3 cellular contexts compared by ENCODE assay signal in genomic region chr7:135257790-135258189, GRCh38.
TF ChIP-seq lines count a peak whose summit lies in the region.

No MANE protein-coding gene starts in this region.

TF ChIP-seq in A549, 52 proteins besides CTCF, POLR2A, EP300 and RAD21:
- TF ChIP-seq CHD4 (IDR thresholded peaks at IDR 0.05; ENCODE audit: borderline replicate concordance) (no peak), ZFP36 (IDR thresholded peaks at IDR 0.05; ENCODE audit: borderline replicate concordance, partially characterized antibody) (no peak), KDM5A (IDR thresholded peaks at IDR 0.05) (no peak), TFCP2L1 (CRISPR knock-in tag; IDR thresholded peaks at IDR 0.05) (no peak), HMGXB4 (CRISPR knock-in tag; IDR thresholded peaks at IDR 0.05; ENCODE audit: borderline replicate concordance) (no peak)

TF ChIP-seq in HEK293, 187 proteins besides CTCF, POLR2A, EP300 and RAD21:
- peak; percentile 33; the same call in 1 of the 2 replicates for TF ChIP-seq ZIC2 (tag by site-specific recombination; IDR thresholded peaks at IDR 0.05)
- TF ChIP-seq ZNF513 (tag by site-specific recombination; IDR thresholded peaks at IDR 0.05) = no peak
- TF ChIP-seq KLF7 (tag by site-specific recombination; IDR thresholded peaks at IDR 0.05; ENCODE audit: borderline replicate concordance) = no peak

TF ChIP-seq in HepG2, 621 proteins besides CTCF, POLR2A, EP300 and RAD21 (continues in another document):
- no peak for TF ChIP-seq ZSCAN29 (CRISPR knock-in tag; conservative IDR thresholded peaks at IDR 0.05)
- TF ChIP-seq HNF4G (IDR thresholded peaks at IDR 0.05; ENCODE audit: borderline replicate concordance, low read depth, low read length) = peak; percentile 60
- TF ChIP-seq HNF4G (CRISPR knock-in tag; IDR thresholded peaks at IDR 0.05; ENCODE audit: borderline replicate concordance, low read depth) = no peak
- no peak for TF ChIP-seq ZBTB2 (CRISPR knock-in tag; IDR thresholded peaks at IDR 0.05; ENCODE audit: low read depth)
- TF ChIP-seq HNRNPH1 (optimal IDR thresholded peaks at IDR 0.05; ENCODE audit: low read depth, low read length) = no peak
- TF ChIP-seq ZNF564 (CRISPR knock-in tag; IDR thresholded peaks at IDR 0.05) = no peak
- no peak for TF ChIP-seq ZNF17 (CRISPR knock-in tag; IDR thresholded peaks at IDR 0.05)
- peak; percentile 77 for TF ChIP-seq PAXIP1 (CRISPR knock-in tag; conservative IDR thresholded peaks at IDR 0.05)
- no peak for TF ChIP-seq ZNF362 (CRISPR knock-in tag; IDR thresholded peaks at IDR 0.05; ENCODE audit: borderline replicate concordance)
- TF ChIP-seq ZNF263 (CRISPR knock-in tag; IDR thresholded peaks at IDR 0.05) = peak; percentile 96
- no peak for TF ChIP-seq ZNF414 (CRISPR knock-in tag; IDR thresholded peaks at IDR 0.05)
- TF ChIP-seq ZNF503 (CRISPR knock-in tag; IDR thresholded peaks at IDR 0.05) = 0 out of 2 replicates have a peak, but pooled peaks have one; percentile 21
- no peak for TF ChIP-seq ZNF276 (CRISPR knock-in tag; IDR thresholded peaks at IDR 0.05; ENCODE audit: low read depth)
- no peak for TF ChIP-seq HIC2 (CRISPR knock-in tag; IDR thresholded peaks at IDR 0.05; ENCODE audit: low read depth)
- TF ChIP-seq CENPX (CRISPR knock-in tag; IDR thresholded peaks at IDR 0.05) = no peak
- TF ChIP-seq CEBPB (IDR thresholded peaks at IDR 0.05; ENCODE audit: borderline replicate concordance, low read depth, low read length) = no peak
- TF ChIP-seq GLI4 (CRISPR knock-in tag; IDR thresholded peaks at IDR 0.05; ENCODE audit: borderline replicate concordance) = no peak
- TF ChIP-seq NR2F2 (IDR thresholded peaks at IDR 0.05; ENCODE audit: borderline replicate concordance, low read depth) = peak; percentile 47
- no peak for TF ChIP-seq ZNF260 (CRISPR knock-in tag; IDR thresholded peaks at IDR 0.05; ENCODE audit: borderline replicate concordance, low read depth)
- peak; percentile 38; the same call in 1 of the 2 replicates for TF ChIP-seq NR2C2 (CRISPR knock-in tag; IDR thresholded peaks at IDR 0.05; ENCODE audit: borderline replicate concordance)
- peak; percentile 54; the same call in 1 of the 2 replicates for TF ChIP-seq SOX5 (CRISPR knock-in tag; IDR thresholded peaks at IDR 0.05; ENCODE audit: borderline replicate concordance)
- TF ChIP-seq FOXK2 (IDR thresholded peaks at IDR 0.05) = no peak
- TF ChIP-seq ZNF124 (CRISPR knock-in tag; IDR thresholded peaks at IDR 0.05) = no peak
- 0 out of 2 replicates have a peak, but pooled peaks have one; percentile 49 for TF ChIP-seq SMAD3 (CRISPR knock-in tag; IDR thresholded peaks at IDR 0.05)
- TF ChIP-seq ZNF33A (CRISPR knock-in tag; IDR thresholded peaks at IDR 0.05; ENCODE audit: borderline replicate concordance) = no peak
- peak; percentile 57; the same call in 1 of the 2 replicates for TF ChIP-seq THAP11 (CRISPR knock-in tag; IDR thresholded peaks at IDR 0.05)
- TF ChIP-seq ZUFSP (CRISPR knock-in tag; IDR thresholded peaks at IDR 0.05; ENCODE audit: borderline replicate concordance) = no peak
- 0 out of 2 replicates have a peak, but pooled peaks have one; percentile 28 for TF ChIP-seq ZNF710 (CRISPR knock-in tag; IDR thresholded peaks at IDR 0.05; ENCODE audit: borderline replicate concordance)
- no peak for TF ChIP-seq ZMAT3 (CRISPR knock-in tag; conservative IDR thresholded peaks at IDR 0.05)
- no peak for TF ChIP-seq ZNF337 (CRISPR knock-in tag; IDR thresholded peaks at IDR 0.05; ENCODE audit: borderline replicate concordance, low read depth)
- TF ChIP-seq ZNF556 (CRISPR knock-in tag; IDR thresholded peaks at IDR 0.05; ENCODE audit: borderline replicate concordance) = no peak
- no peak for TF ChIP-seq LCORL (IDR thresholded peaks at IDR 0.05)
- peak; percentile 49; the same call in 1 of the 2 replicates for TF ChIP-seq LCORL (CRISPR knock-in tag; IDR thresholded peaks at IDR 0.05)
- no peak for TF ChIP-seq FLYWCH1 (CRISPR knock-in tag; IDR thresholded peaks at IDR 0.05)
- no peak for TF ChIP-seq POLR2AphosphoS5 (IDR thresholded peaks at IDR 0.05; ENCODE audit: low read depth, low read length)
- TF ChIP-seq ZNF547 (CRISPR knock-in tag; IDR thresholded peaks at IDR 0.05) = no peak
- no peak for TF ChIP-seq ZNF143 (CRISPR knock-in tag; IDR thresholded peaks at IDR 0.05)
- TF ChIP-seq MXD3 (CRISPR knock-in tag; IDR thresholded peaks at IDR 0.05) = no peak
- TF ChIP-seq ZNF18 (CRISPR knock-in tag; IDR thresholded peaks at IDR 0.05; ENCODE audit: insufficient replicate concordance) = no peak
